ENCODE assay signal across 22 cellular contexts in the genomic region with DNA sequence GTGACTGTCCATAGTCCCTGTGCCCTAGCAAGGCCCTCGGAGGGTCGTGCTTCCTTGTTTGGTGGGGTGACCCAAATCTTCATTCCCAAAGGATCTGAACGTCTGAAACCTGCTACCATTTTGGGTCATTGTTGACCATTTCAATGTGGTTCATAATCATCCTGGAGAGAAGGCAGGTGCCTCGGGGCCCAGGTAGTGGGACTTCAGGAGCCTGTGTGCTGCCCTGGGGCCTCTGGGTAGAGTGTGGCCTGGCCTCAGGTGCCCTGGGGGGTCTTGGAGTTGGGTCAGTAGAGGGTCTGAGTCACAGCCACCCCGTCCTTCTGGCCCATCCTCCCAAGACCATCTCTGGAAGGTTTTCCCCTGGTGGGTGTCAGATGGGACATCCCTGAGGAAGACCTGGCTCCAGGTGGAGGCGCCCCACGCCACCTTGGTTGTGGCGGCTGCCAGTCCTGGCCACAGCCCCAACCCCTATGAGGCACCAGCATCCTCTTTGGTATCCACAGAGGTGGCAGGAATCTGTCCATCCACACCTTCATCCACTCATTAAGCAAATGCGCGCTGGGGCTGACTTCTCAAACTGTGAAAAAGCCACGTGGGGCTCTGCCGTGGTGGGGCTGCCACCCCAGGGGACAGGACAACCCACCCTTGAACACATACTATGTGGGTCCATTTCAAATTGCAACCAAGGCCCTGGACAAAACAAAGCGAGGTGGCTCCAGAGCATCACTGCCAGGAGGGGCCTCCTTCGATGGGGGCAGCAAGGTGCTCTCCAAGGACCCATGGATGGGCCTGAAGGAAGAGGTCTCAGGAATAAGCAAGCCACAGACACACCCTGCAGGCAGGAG. TPM values are rescaled to one million over a fixed set of nuclear protein-coding genes. Genes with fewer than 3 reads are reported as not detected.
DNase-seq lines count a peak whose midpoint lies in the region; ATAC-seq and TF ChIP-seq lines count a peak whose summit lies in the region.
"Had no signal": no experiment of that assay in that cellular context is flagged by ENCODE, and none has a peak within 500 bp of the region (broad histone marks: within the 10 kb centered on the region; RNA-seq: fewer than 3 reads in every experiment).

No MANE protein-coding gene starts in this region.

- H4K91ac ChIP-seq in neuronal stem cell (ENCODE audit: low read depth, low read length, poor library complexity): no peak overlapping the region

- intact Hi-C loops in Right ventricle myocardium superior (cut with DNase I) (no loop called here), left ventricle myocardium inferior (cut with micrococcal nuclease) (no loop called here)

- TF ChIP-seq CTCF in left ventricle myocardium inferior (IDR thresholded peaks at IDR 0.05; ENCODE audit: borderline replicate concordance): no peak
- no peak for TF ChIP-seq CTCF in WTC11 (IDR thresholded peaks at IDR 0.05)
- no peak for TF ChIP-seq CTCF in type B pancreatic cell (conservative IDR thresholded peaks at IDR 0.05)

- H3K36me3 Mint-ChIP-seq in WTC11 (no peaks in the 10 kb centered on the region), type B pancreatic cell (no peaks in the 10 kb centered on the region)
- no peaks in the 10 kb centered on the region for H3K36me3 Mint-ChIP-seq in T-helper 2 cell treated with Interferon-gamma antibody and Interleukin-4, amounts not matched to agents 5 μg/mL and 100 μg/mL, for 36 hours (ENCODE audit: low read depth)
- H3K36me3 Mint-ChIP-seq: CD4-positive, alpha-beta memory T cell; IgD-negative memory B cell had no signal

- WGBS in neuronal stem cell (ENCODE audit: extremely low coverage in 2 of 2, insufficient read length in 2 of 2, insufficient replicate concordance in 1 of 2), 2 donors: no CpG with 5 or more reads among the region's 14 CpGs

- peaks cover 5% of the 10 kb centered on the region for H3K9me3 Mint-ChIP-seq in WTC11
- H3K9me3 Mint-ChIP-seq in type B pancreatic cell: no peaks in the 10 kb centered on the region
- H3K9me3 Mint-ChIP-seq in T-helper 2 cell treated with Interferon-gamma antibody and Interleukin-4, amounts not matched to agents 5 μg/mL and 100 μg/mL, for 36 hours: no peaks in the 10 kb centered on the region
- H3K9me3 Mint-ChIP-seq: CD4-positive, alpha-beta memory T cell; IgD-negative memory B cell had no signal

- no peak overlapping the region for H2AFZ ChIP-seq in neuronal stem cell (ENCODE audit: low read length)

- H3K9me3 ChIP-seq in left ventricle myocardium inferior (replicated peaks): no peaks in the 10 kb centered on the region
- H3K9me3 ChIP-seq in neuronal stem cell (replicated peaks in 1 of 2; ENCODE audit: control insufficient read depth in 2 of 2, insufficient read depth in 1 of 2, low read depth in 1 of 2, low read length in 2 of 2): peaks cover 0 to 5% of the 10 kb centered on the region in 2 donors

- POLR2A ChIA-PET in WTC11 (lab: Charles Lee): no interaction called here

- H3K79me1 ChIP-seq in neuronal stem cell (ENCODE audit: low read depth, low read length): no peaks in the 10 kb centered on the region

- H3K4me3 ChIP-seq in left ventricle myocardium inferior (no peak overlapping the region), neuronal stem cell (ENCODE audit: low read length in 2 of 2) (no peak overlapping the region)
- H3K4me3 ChIP-seq: BLaER1 had no signal

- H3K27me3 Mint-ChIP-seq in WTC11 (ENCODE audit: low read depth) (no peaks in the 10 kb centered on the region), type B pancreatic cell (no peaks in the 10 kb centered on the region)
- no peaks in the 10 kb centered on the region for H3K27me3 Mint-ChIP-seq in T-helper 2 cell treated with Interferon-gamma antibody and Interleukin-4, amounts not matched to agents 5 μg/mL and 100 μg/mL, for 36 hours (ENCODE audit: low read depth)

- no peak overlapping the region for H2BK15ac ChIP-seq in neuronal stem cell (ENCODE audit: low read length)

- CTCF ChIA-PET in WTC11 (lab: Charles Lee): interaction anchor here (1.5 kb wide), 1 partner anchor 181 kb away, joined by 3 read pairs; no protein-coding TSS in a partner anchor

- H3K14ac ChIP-seq in neuronal stem cell (ENCODE audit: low read length): no peak overlapping the region

- no peak overlapping the region for H3K23ac ChIP-seq in neuronal stem cell (ENCODE audit: low read depth, low read length, poor library complexity)

- no peak overlapping the region for H2BK12ac ChIP-seq in neuronal stem cell (ENCODE audit: low read length)

- H4K8ac ChIP-seq in neuronal stem cell (ENCODE audit: low read depth, low read length): no peak overlapping the region

- no peaks in the 10 kb centered on the region; the same call in 1 of the 2 replicates for H3K4me1 Mint-ChIP-seq in WTC11
- H3K4me1 Mint-ChIP-seq in type B pancreatic cell (ENCODE audit: unreplicated experiment): no peaks in the 10 kb centered on the region
- H3K4me1 Mint-ChIP-seq in T-helper 2 cell treated with Interferon-gamma antibody and Interleukin-4, amounts not matched to agents 5 μg/mL and 100 μg/mL, for 36 hours (ENCODE audit: low read depth): no peaks in the 10 kb centered on the region
- H3K4me1 Mint-ChIP-seq: CD4-positive, alpha-beta memory T cell; IgD-negative memory B cell had no signal

- ATAC-seq in Right ventricle myocardium superior (ENCODE audit: poor library complexity) (no peak), WTC11 (no peak), HG02973 (IDR thresholded peaks at IDR 0.05; ENCODE audit: unreplicated experiment) (no peak)
- ATAC-seq: PC-3 had no signal

- H2BK5ac ChIP-seq in neuronal stem cell (ENCODE audit: low read length): no peak overlapping the region

- H3K27me3 ChIP-seq in left ventricle myocardium inferior (ENCODE audit: low read depth) (no peaks in the 10 kb centered on the region), neuronal stem cell (ENCODE audit: control insufficient read depth in 3 of 3, insufficient read depth in 3 of 3, low read depth in 1 of 3, low read length in 3 of 3) (no peaks in the 10 kb centered on the region)
- H3K27me3 ChIP-seq: BLaER1 had no signal

- DNase-seq in Right ventricle myocardium superior: peak; percentile 13
- no peak for DNase-seq in left ventricle myocardium inferior
- peak; percentile 3 for DNase-seq in WTC11 (ENCODE audit: low spot score)
- no peak for DNase-seq in neuronal stem cell (ENCODE audit: low spot score)
- peak; percentile 56 for DNase-seq in type B pancreatic cell (ENCODE audit: extremely low spot score, unreplicated experiment)
- DNase-seq in NCI-H2171 treated with DMSO at 0.1 percent for 48 hours (lab: John Stamatoyannopoulos, UW): no peak
- DNase-seq in T-helper 2 cell treated with Interferon-gamma antibody and Interleukin-4, amounts not matched to agents 5 μg/mL and 100 μg/mL, for 36 hours (ENCODE audit: low spot score): no peak
- DNase-seq: CD4-positive, alpha-beta memory T cell; DMS153; GDM1; GOT3; Karpas-422; NCI-H1436; NCI-H1930; NCI-H345; PC-3 had no signal

- no peak overlapping the region for H3K4me2 ChIP-seq in neuronal stem cell (ENCODE audit: insufficient read depth, low read length, poor library complexity, severe bottlenecking)
- H3K4me2 ChIP-seq: BLaER1 had no signal

- H3K27ac ChIP-seq in left ventricle myocardium inferior (replicated peaks) (no peak overlapping the region), neuronal stem cell (replicated peaks; ENCODE audit: low read length) (no peak overlapping the region)
- H3K27ac ChIP-seq: BLaER1 had no signal

- H3K36me3 ChIP-seq in left ventricle myocardium inferior: no peaks in the 10 kb centered on the region
- no peaks in the 10 kb centered on the region for H3K36me3 ChIP-seq in neuronal stem cell (replicated peaks in 1 of 2; ENCODE audit: control insufficient read depth in 2 of 2, insufficient read depth in 2 of 2, low read length in 2 of 2)
- H3K36me3 ChIP-seq: BLaER1 had no signal

- H3K4me3 Mint-ChIP-seq in WTC11: no peak overlapping the region
- no peak overlapping the region for H3K4me3 Mint-ChIP-seq in type B pancreatic cell
- no peak overlapping the region for H3K4me3 Mint-ChIP-seq in T-helper 2 cell treated with Interferon-gamma antibody and Interleukin-4, amounts not matched to agents 5 μg/mL and 100 μg/mL, for 36 hours
- H3K4me3 Mint-ChIP-seq: CD4-positive, alpha-beta memory T cell; IgD-negative memory B cell had no signal

- peak overlapping the region; percentile 74 for H2AK5ac ChIP-seq in neuronal stem cell (ENCODE audit: low read depth, low read length)

- H2BK120ac ChIP-seq in neuronal stem cell (ENCODE audit: low read depth, low read length): no peak overlapping the region

- H3K4ac ChIP-seq in neuronal stem cell (ENCODE audit: low read length): no peak overlapping the region

- H3K27ac Mint-ChIP-seq in WTC11: no peak overlapping the region
- no peak overlapping the region for H3K27ac Mint-ChIP-seq in type B pancreatic cell
- H3K27ac Mint-ChIP-seq in T-helper 2 cell treated with Interferon-gamma antibody and Interleukin-4, amounts not matched to agents 5 μg/mL and 100 μg/mL, for 36 hours: no peak overlapping the region
- H3K27ac Mint-ChIP-seq: IgD-negative memory B cell had no signal

- no peak overlapping the region for H3K9ac ChIP-seq in neuronal stem cell (ENCODE audit: low read depth, low read length, poor library complexity)
- H3K9ac ChIP-seq: BLaER1 had no signal

- H3K18ac ChIP-seq in neuronal stem cell (ENCODE audit: low read length): peak overlapping the region; percentile 19

- H3K4me1 ChIP-seq in left ventricle myocardium inferior: peaks cover 20% of the 10 kb centered on the region
- peaks cover 0 to 9% of the 10 kb centered on the region in 2 donors for H3K4me1 ChIP-seq in neuronal stem cell (ENCODE audit: control insufficient read depth in 2 of 2, insufficient read depth in 1 of 2, low read depth in 1 of 2, low read length in 2 of 2)

TF ChIP-seq in WTC11, 78 proteins besides CTCF, POLR2A, EP300 and RAD21 (continues in another document):
- TF ChIP-seq, protein P1, sequence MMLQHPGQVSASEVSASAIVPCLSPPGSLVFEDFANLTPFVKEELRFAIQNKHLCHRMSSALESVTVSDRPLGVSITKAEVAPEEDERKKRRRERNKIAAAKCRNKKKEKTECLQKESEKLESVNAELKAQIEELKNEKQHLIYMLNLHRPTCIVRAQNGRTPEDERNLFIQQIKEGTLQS (CRISPR knock-in tag; conservative IDR thresholded peaks at IDR 0.05): no peak

RNA-seq across cellular contexts. Expression of a gene that starts 41.6 kb away (rescaled TPM):
- 4.0 TPM for total RNA-seq in Right ventricle myocardium superior
- 2.9 TPM for total RNA-seq in left ventricle myocardium inferior
- total RNA-seq in WTC11 (2021): 0.09 TPM in 1 of 3 replicates, not detected in the others
- polyA plus RNA-seq in neuronal stem cell (2013, experiment 1 of 2): not detected
- not detected for polyA plus RNA-seq in neuronal stem cell (2013, experiment 2 of 2)
- total RNA-seq in type B pancreatic cell (ENCODE audit: low replicate concordance): not detected in 2 replicates
- total RNA-seq: A673, Daoy, MCF 10A, PC-3 had no signal

Comparison
In these comparisons a context has a peak if more than half of its experiments do, and no peak if none do; other contexts are left out.
1. DNase-seq: peak in Right ventricle myocardium superior (single experiment), WTC11 (single experiment) and type B pancreatic cell (single experiment); none in left ventricle myocardium inferior (single experiment), neuronal stem cell (single experiment), NCI-H2171 treated with DMSO at 0.1 percent for 48 hours (single experiment) and T-helper 2 cell treated with Interferon-gamma antibody and Interleukin-4, amounts not matched to agents 5 μg/mL and 100 μg/mL, for 36 hours (single experiment).